1 cellular context compared by ENCODE assay signal in genomic region chr20:577167-577791, GRCh38.
A peak's percentile ranks its signal among the peaks of the same experiment; 100 is the strongest.
TF ChIP-seq lines count a peak whose summit lies in the region.

No MANE protein-coding gene starts in this region.

TF ChIP-seq in K562, 482 proteins besides CTCF, POLR2A, EP300 and RAD21 (continued from another document and continues in another):
- TF ChIP-seq TAL1 (IDR thresholded peaks at IDR 0.05) (no peak), RFX7 (CRISPR knock-in tag; IDR thresholded peaks at IDR 0.05) (no peak), CHCHD3 (CRISPR knock-in tag; IDR thresholded peaks at IDR 0.05) (no peak), ESRRB (CRISPR knock-in tag; IDR thresholded peaks at IDR 0.05; ENCODE audit: borderline replicate concordance) (no peak), MECOM (CRISPR knock-in tag; IDR thresholded peaks at IDR 0.05) (no peak), KAT8 (IDR thresholded peaks at IDR 0.05; ENCODE audit: low read depth) (peak; percentile 83; the same call in 1 of the 2 replicates), SRSF7 (optimal IDR thresholded peaks at IDR 0.05; ENCODE audit: low read depth, low read length) (no peak), NFE2 (IDR thresholded peaks at IDR 0.05; ENCODE audit: low read depth) (no peak), ZNF217 (CRISPR knock-in tag; IDR thresholded peaks at IDR 0.05) (no peak), GATAD2A (IDR thresholded peaks at IDR 0.05) (no peak), DMBX1 (CRISPR knock-in tag; IDR thresholded peaks at IDR 0.05; ENCODE audit: borderline replicate concordance) (peak; percentile 44; the same call in 1 of the 2 replicates), ATF2 (CRISPR knock-in tag; IDR thresholded peaks at IDR 0.05) (peak; percentile 93; the same call in 1 of the 2 replicates), ZNF830 (CRISPR knock-in tag; IDR thresholded peaks at IDR 0.05) (no peak), PYGO2 (tag; IDR thresholded peaks at IDR 0.05) (no peak), ZNF175 (CRISPR knock-in tag; IDR thresholded peaks at IDR 0.05; ENCODE audit: low read depth) (no peak), RBFOX2 (IDR thresholded peaks at IDR 0.05; ENCODE audit: low read depth, low read length) (no peak), ZNF644 (tag; IDR thresholded peaks at IDR 0.05; ENCODE audit: low read depth) (no peak), REST (CRISPR knock-in tag; IDR thresholded peaks at IDR 0.05; ENCODE audit: low read depth) (no peak), ZNF280B (CRISPR knock-in tag; IDR thresholded peaks at IDR 0.05) (no peak), POLR3G (IDR thresholded peaks at IDR 0.05; ENCODE audit: extremely low read depth, insufficient read length, insufficient replicate concordance) (no peak), FOXK1 (CRISPR knock-in tag; IDR thresholded peaks at IDR 0.05; ENCODE audit: borderline replicate concordance) (0 out of 2 replicates have a peak, but pooled peaks have one; percentile 75), MYNN (IDR thresholded peaks at IDR 0.05) (no peak), MYNN (CRISPR knock-in tag; IDR thresholded peaks at IDR 0.05) (no peak), SIRT6 (IDR thresholded peaks at IDR 0.05; ENCODE audit: low read depth, low read length) (no peak), ZNF143 (CRISPR knock-in tag; IDR thresholded peaks at IDR 0.05) (peak; percentile 70; the same call in 1 of the 2 replicates), ZNF584 (CRISPR knock-in tag; IDR thresholded peaks at IDR 0.05; ENCODE audit: low read depth) (no peak), POLR2H (tag; IDR thresholded peaks at IDR 0.05; ENCODE audit: low read depth) (no peak), ETV5 (CRISPR knock-in tag; IDR thresholded peaks at IDR 0.05; ENCODE audit: low read depth) (no peak), U2AF1 (optimal IDR thresholded peaks at IDR 0.05; ENCODE audit: low read depth, low read length) (no peak), BRD4 (IDR thresholded peaks at IDR 0.05) (no peak), KHSRP (IDR thresholded peaks at IDR 0.05) (no peak), BHLHE40 (IDR thresholded peaks at IDR 0.05; ENCODE audit: low read length) (no peak; the same call in 1 of the 2 replicates), ZNF764 (CRISPR knock-in tag; IDR thresholded peaks at IDR 0.05; ENCODE audit: low read depth) (no peak), ZNF444 (CRISPR knock-in tag; IDR thresholded peaks at IDR 0.05) (no peak), ZNF589 (CRISPR knock-in tag; IDR thresholded peaks at IDR 0.05; ENCODE audit: low read depth) (peak; percentile 56), MGA (IDR thresholded peaks at IDR 0.05) (peak; percentile 76), HOMEZ (CRISPR knock-in tag; IDR thresholded peaks at IDR 0.05) (no peak), RBM17 (IDR thresholded peaks at IDR 0.05; ENCODE audit: borderline replicate concordance, low read depth, low read length) (no peak), BRCA1 (IDR thresholded peaks at IDR 0.05) (no peak), BRCA1 (CRISPR knock-in tag; IDR thresholded peaks at IDR 0.05) (no peak), COPS2 (conservative IDR thresholded peaks at IDR 0.05) (no peak), MEF2D (tag; conservative IDR thresholded peaks at IDR 0.05; ENCODE audit: low read depth) (0 out of 2 replicates have a peak, but pooled peaks have one; percentile 32), MEF2A (IDR thresholded peaks at IDR 0.05; ENCODE audit: control insufficient read depth, low read depth, low read length) (no peak), MIER1 (IDR thresholded peaks at IDR 0.05; ENCODE audit: low read depth) (no peak), RFX1 (IDR thresholded peaks at IDR 0.05) (no peak), FOXO4 (CRISPR knock-in tag; IDR thresholded peaks at IDR 0.05) (no peak), FOS (IDR thresholded peaks at IDR 0.05; ENCODE audit: extremely low read depth, insufficient read length) (no peak), ZBTB17 (CRISPR knock-in tag; IDR thresholded peaks at IDR 0.05) (no peak), TAF7 (tag; IDR thresholded peaks at IDR 0.05) (no peak), GATAD2B (IDR thresholded peaks at IDR 0.05; ENCODE audit: borderline replicate concordance) (no peak), RUNX1 (IDR thresholded peaks at IDR 0.05; ENCODE audit: low read depth) (no peak), CBX5 (IDR thresholded peaks at IDR 0.05; ENCODE audit: borderline replicate concordance, low read depth) (no peak)
